21 cellular contexts compared by ENCODE assay signal in the genomic region with DNA sequence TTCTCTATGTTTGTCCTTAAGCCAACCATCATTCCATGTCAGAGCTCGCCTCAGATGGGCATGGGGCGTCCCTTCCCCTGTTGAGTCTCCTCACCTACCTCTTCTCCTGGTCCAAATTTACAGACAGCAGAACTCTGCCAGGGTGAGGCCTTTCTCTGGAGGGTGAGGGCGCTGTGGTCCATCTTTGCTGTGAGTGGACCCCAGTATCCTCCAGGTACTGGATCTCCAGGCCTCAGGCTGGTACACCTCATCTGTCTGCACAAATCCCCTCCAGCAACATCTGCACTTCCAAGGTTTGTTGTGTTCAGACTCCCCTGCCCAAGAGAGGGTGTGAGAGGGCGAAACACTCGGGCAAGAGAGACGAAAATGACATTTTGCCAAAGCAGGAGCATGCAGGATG.
DNase-seq lines count a peak whose midpoint lies in the region; ATAC-seq, FAIRE-seq and TF ChIP-seq lines count a peak whose summit lies in the region.
"Had no signal": no experiment of that assay in that cellular context is flagged by ENCODE, and none has a peak within 500 bp of the region (broad histone marks: within the 10 kb centered on the region; RNA-seq: fewer than 3 reads in every experiment).

No MANE protein-coding gene starts in this region.

- H3K27ac ChIP-seq in HCT116 (ENCODE audit: low read depth, low read length) (no peak overlapping the region), colonic mucosa (no peak overlapping the region), HepG2 (ENCODE audit: extremely low read length, insufficient read depth, low read length) (no peak overlapping the region)
- H3K27ac ChIP-seq: A549, Peyer's patch had no signal

- FAIRE-seq in HepG2 (lab: Jason Lieb, UNC) = no peak
- FAIRE-seq: A549 had no signal

- POLR2A ChIA-PET in HCT116 (lab: Charles Lee) = no interaction called here
- POLR2A ChIA-PET in HepG2 (lab: Yijun Ruan, JAX) = no interaction called here

- H3K9me2 ChIP-seq in HCT116 (ENCODE audit: insufficient read depth) = no peaks in the 10 kb centered on the region

- BruUV-seq in HCT116 (replicated peaks; lab: Mats Ljungman, UMichigan) (no TSS peak), HepG2 (replicated peaks; lab: Mats Ljungman, UMichigan) (no TSS peak)

- TF ChIP-seq RAD21 in HCT116 (IDR thresholded peaks at IDR 0.05; ENCODE audit: low read depth) = no peak
- no peak for TF ChIP-seq RAD21 in HepG2 (CRISPR knock-in tag; IDR thresholded peaks at IDR 0.05)

- H3K4me3 ChIP-seq in HCT116 (replicated peaks in 1 of 2; ENCODE audit: low read depth in 1 of 2, low read length in 2 of 2) (no peak overlapping the region), colonic mucosa (no peak overlapping the region), HepG2 (replicated peaks in 1 of 3; ENCODE audit: insufficient read depth in 1 of 3, low read depth in 2 of 3, low read length in 3 of 3) (no peak overlapping the region)
- H3K4me3 ChIP-seq: A549, Peyer's patch had no signal

- intact Hi-C loops in HCT116 (cut with micrococcal nuclease) (no loop called here), colonic mucosa (cut with DNase I) (no loop called here), HepG2 (cut with micrococcal nuclease; ENCODE audit: unreplicated experiment) (no loop called here)

- DNase-seq in ELR (ENCODE audit: low read depth) (peak; percentile 15), HCT116 (ENCODE audit: low read depth, low spot score) (no peak), colonic mucosa (peak; percentile 9), HepG2 (ENCODE audit: low spot score) (no peak), NAMALWA (ENCODE audit: low spot score) (no peak)
- DNase-seq in activated CD4-positive, CD25-positive, alpha-beta regulatory T cell treated with anti-CD3 and anti-CD28 coated beads, Interleukin-2, amount 50 U/mL, for 72 hours = no peak
- DNase-seq: BE2C; EL; GOT3; MM.1S; NCI-H1092; NCI-H1436; NCI-H187 treated with DMSO at 0.1 percent for 48 hours; NCI-H2107; NCI-H2227 treated with DMSO at 0.1 percent for 48 hours; NCI-H510A treated with DMSO at 0.1 percent for 48 hours; NCI-H748 treated with DMSO at 0.1 percent for 48 hours; NK-92 treated with Interleukin-12 subunit alpha and Interleukin-12 subunit beta, amount 100 ng/mL, for 24 hours; Peyer's patch had no signal

- CTCF ChIA-PET in HCT116 (lab: Charles Lee) = interaction anchor here (1.3 kb wide), 1 partner anchor 16 kb away, joined by 3 read pairs; no protein-coding TSS in a partner anchor
- CTCF ChIA-PET in HepG2 (lab: Yijun Ruan, JAX; ENCODE audit: low intra/inter-chr PET ratio, low total read pairs) = no interaction called here

- H3K36me3 ChIP-seq in HCT116 (ENCODE audit: control insufficient read depth in 1 of 2, insufficient read depth in 2 of 2, low read length in 2 of 2) (no peaks in the 10 kb centered on the region), colonic mucosa (no peaks in the 10 kb centered on the region), HepG2 (replicated peaks in 1 of 2; ENCODE audit: control insufficient read depth in 1 of 2, insufficient read depth in 2 of 2, low read length in 2 of 2) (no peaks in the 10 kb centered on the region)
- H3K36me3 ChIP-seq: BE2C, Peyer's patch had no signal

- ATAC-seq in HCT116 (0 out of 2 replicates have a peak, but pooled peaks have one; percentile 36), HepG2 (peak; percentile 57; the same call in 2 of the 3 replicates), GM21529 (IDR thresholded peaks at IDR 0.05; ENCODE audit: unreplicated experiment) (no peak)
- ATAC-seq: A549 had no signal

- TF ChIP-seq EP300 in HepG2 (IDR thresholded peaks at IDR 0.05; ENCODE audit: low read depth in 2 of 2, low read length in 2 of 2) = no peak
- TF ChIP-seq EP300 in HepG2 (CRISPR knock-in tag; IDR thresholded peaks at IDR 0.05; ENCODE audit: borderline replicate concordance) = no peak

- in situ Hi-C loops in HepG2 (cut with HindIII; ENCODE audit: extremely low pct_ligation_motif_present, low pct_unique_long_range_greater_than_20kb) = no loop called here

- no peaks in the 10 kb centered on the region for H3K79me2 ChIP-seq in HCT116 (ENCODE audit: insufficient read depth, low read length)
- H3K79me2 ChIP-seq in HepG2 (ENCODE audit: insufficient read depth, low read length) = no peaks in the 10 kb centered on the region

- H3K4me2 ChIP-seq in HCT116 (ENCODE audit: low read length) (no peak overlapping the region), HepG2 (ENCODE audit: low read depth, low read length) (no peak overlapping the region)
- H3K4me2 ChIP-seq: A549 had no signal

- H4K20me1 ChIP-seq in HCT116 (ENCODE audit: insufficient read depth) (no peaks in the 10 kb centered on the region), HepG2 (ENCODE audit: insufficient read depth, low read length) (no peaks in the 10 kb centered on the region)

- TF ChIP-seq CTCF in HCT116 (IDR thresholded peaks at IDR 0.05 in 2 of 3, conservative IDR thresholded peaks at IDR 0.05 in 1 of 3; ENCODE audit: borderline replicate concordance in 1 of 3, insufficient read depth in 1 of 3, low read depth in 2 of 3, low read length in 2 of 3) = 0 out of 6 replicates have a peak, but pooled peaks of 1 of the 3 experiments have one; percentile 6
- TF ChIP-seq CTCF in colonic mucosa (IDR thresholded peaks at IDR 0.05) = no peak
- TF ChIP-seq CTCF in HepG2 (CRISPR knock-in tag; IDR thresholded peaks at IDR 0.05) = no peak; the same call in 1 of the 2 replicates

- H3K9me3 ChIP-seq in HCT116 (ENCODE audit: control insufficient read depth in 1 of 2, insufficient read depth in 1 of 2, low read depth in 1 of 2, low read length in 2 of 2) (no peaks in the 10 kb centered on the region), colonic mucosa (no peaks in the 10 kb centered on the region), HepG2 (ENCODE audit: low read length) (no peaks in the 10 kb centered on the region)
- H3K9me3 ChIP-seq: A549, BE2C, Peyer's patch had no signal

- H3K9ac ChIP-seq in HCT116 (ENCODE audit: low read length) = no peak overlapping the region
- no peak overlapping the region for H3K9ac ChIP-seq in colonic mucosa (ENCODE audit: low read depth in 2 of 2, low read length in 2 of 2)
- H3K9ac ChIP-seq in HepG2 (ENCODE audit: insufficient read depth, low read depth, low read length) = no peak overlapping the region

- H3K27me3 ChIP-seq in HCT116 (ENCODE audit: insufficient read depth, low read length) (no peaks in the 10 kb centered on the region), colonic mucosa (no peaks in the 10 kb centered on the region), HepG2 (ENCODE audit: control insufficient read depth in 1 of 2, insufficient read depth in 2 of 2, low read length in 2 of 2) (no peaks in the 10 kb centered on the region; a peak in 1 of 5 replicates)
- H3K27me3 ChIP-seq: Peyer's patch had no signal

- RAD21 ChIA-PET in HCT116 (lab: Charles Lee; ENCODE audit: low non-redundant PET in 1 of 2, low total read pairs in 2 of 2, uncharacterized antibody in 2 of 2, unreplicated experiment in 2 of 2) = no interaction called here

- H2AFZ ChIP-seq in HCT116 (ENCODE audit: low read depth, low read length, poor library complexity, severe bottlenecking) (no peak overlapping the region), HepG2 (ENCODE audit: low read length) (no peak overlapping the region)

- H3K4me1 ChIP-seq in HCT116 (ENCODE audit: control insufficient read depth in 1 of 2, insufficient read depth in 2 of 2, low read length in 2 of 2) (no peaks in the 10 kb centered on the region), colonic mucosa (no peaks in the 10 kb centered on the region), HepG2 (ENCODE audit: insufficient read depth, low read length) (no peaks in the 10 kb centered on the region)
- H3K4me1 ChIP-seq: A549, BE2C, Peyer's patch had no signal

- 34% methylated on average over 6 of the region's 6 CpGs for WGBS in HepG2 (ENCODE audit: low lambda C conversion rate)

- TF ChIP-seq POLR2A in HCT116 (IDR thresholded peaks at IDR 0.05; ENCODE audit: borderline replicate concordance, extremely low read depth, insufficient read depth, insufficient read length) (no peak), HepG2 (IDR thresholded peaks at IDR 0.05; ENCODE audit: insufficient read depth in 1 of 2, low read depth in 2 of 2, low read length in 2 of 2) (no peak)

TF ChIP-seq in HCT116, 20 proteins besides CTCF, POLR2A, EP300 and RAD21 (continues in another document):
- TF ChIP-seq, protein P1, sequence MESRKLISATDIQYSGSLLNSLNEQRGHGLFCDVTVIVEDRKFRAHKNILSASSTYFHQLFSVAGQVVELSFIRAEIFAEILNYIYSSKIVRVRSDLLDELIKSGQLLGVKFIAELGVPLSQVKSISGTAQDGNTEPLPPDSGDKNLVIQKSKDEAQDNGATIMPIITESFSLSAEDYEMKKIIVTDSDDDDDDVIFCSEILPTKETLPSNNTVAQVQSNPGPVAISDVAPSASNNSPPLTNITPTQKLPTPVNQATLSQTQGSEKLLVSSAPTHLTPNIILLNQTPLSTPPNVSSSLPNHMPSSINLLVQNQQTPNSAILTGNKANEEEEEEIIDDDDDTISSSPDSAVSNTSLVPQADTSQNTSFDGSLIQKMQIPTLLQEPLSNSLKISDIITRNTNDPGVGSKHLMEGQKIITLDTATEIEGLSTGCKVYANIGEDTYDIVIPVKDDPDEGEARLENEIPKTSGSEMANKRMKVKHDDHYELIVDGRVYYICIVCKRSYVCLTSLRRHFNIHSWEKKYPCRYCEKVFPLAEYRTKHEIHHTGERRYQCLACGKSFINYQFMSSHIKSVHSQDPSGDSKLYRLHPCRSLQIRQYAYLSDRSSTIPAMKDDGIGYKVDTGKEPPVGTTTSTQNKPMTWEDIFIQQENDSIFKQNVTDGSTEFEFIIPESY (IDR thresholded peaks at IDR 0.05; ENCODE audit: extremely low read depth, insufficient replicate concordance, low read length) = no peak
- TF ChIP-seq YY1 (IDR thresholded peaks at IDR 0.05; ENCODE audit: extremely low read depth, insufficient replicate concordance, low read depth, low read length) = no peak

Comparison
In these comparisons a context has a peak if more than half of its experiments do, and no peak if none do; other contexts are left out.
1. DNase-seq: peak in ELR (single experiment) and colonic mucosa (single experiment); none in HCT116 (single experiment), HepG2 (single experiment), activated CD4-positive, CD25-positive, alpha-beta regulatory T cell treated with anti-CD3 and anti-CD28 coated beads, Interleukin-2, amount 50 U/mL, for 72 hours (single experiment) and NAMALWA (single experiment).